13 cellular contexts compared by ENCODE assay signal in genomic region chr22:46866591-46866990, GRCh38.
DNase-seq lines count a peak whose midpoint lies in the region; ATAC-seq and TF ChIP-seq lines count a peak whose summit lies in the region.
"Had no signal": no experiment of that assay in that cellular context is flagged by ENCODE, and none has a peak within 500 bp of the region (broad histone marks: within the 10 kb centered on the region; RNA-seq: fewer than 3 reads in every experiment).

No MANE protein-coding gene starts in this region.

- TF ChIP-seq CTCF in H9 (conservative IDR thresholded peaks at IDR 0.05) = no peak
- TF ChIP-seq CTCF in WTC11 (IDR thresholded peaks at IDR 0.05) = no peak
- no peak for TF ChIP-seq CTCF in fibroblast of the aortic adventitia (IDR thresholded peaks at IDR 0.05; ENCODE audit: insufficient read depth, low read length)

- H2AFZ ChIP-seq in H9 (ENCODE audit: low read length) = no peak overlapping the region

- H3K18ac ChIP-seq in H9 (ENCODE audit: insufficient read length, low read depth, low read length) = no peak overlapping the region

- H3K14ac ChIP-seq in H9 (ENCODE audit: insufficient read depth, low read length) = no peak overlapping the region

- peaks cover 19 to 27% of the 10 kb centered on the region in 2 experiments for H3K4me1 Mint-ChIP-seq in H9
- H3K4me1 Mint-ChIP-seq in WTC11 = peaks cover 30% of the 10 kb centered on the region
- H3K4me1 Mint-ChIP-seq in activated T-helper 17 cell treated with anti-CD3 and anti-CD28 coated beads, Interleukin-2, amount 50 U/mL, for 72 hours = peaks cover 21% of the 10 kb centered on the region
- no peaks in the 10 kb centered on the region for H3K4me1 Mint-ChIP-seq in activated CD8-positive, alpha-beta T cell treated with anti-CD3 and anti-CD28 coated beads, Interleukin-2, amount 10 ng/mL, durations not matched to agents 7 days and 5 days (ENCODE audit: low read depth)

- no peaks in the 10 kb centered on the region for H3K23me2 ChIP-seq in H9 (ENCODE audit: insufficient read length, low read depth, low read length, poor library complexity, severe bottlenecking)

- H3K23ac ChIP-seq in H9 (ENCODE audit: insufficient read length, low read depth, low read length) = no peak overlapping the region

- no peak overlapping the region for H2BK12ac ChIP-seq in H9 (ENCODE audit: insufficient read length, low read depth, low read length)

- H2BK120ac ChIP-seq in H9 (ENCODE audit: low read depth, low read length, poor library complexity, severe bottlenecking) = no peak overlapping the region

- H3K56ac ChIP-seq in H9 (ENCODE audit: insufficient read length, low read depth, low read length) = no peak overlapping the region

- no peak overlapping the region for H3T11ph ChIP-seq in H9 (ENCODE audit: low read length)

- H3K27ac Mint-ChIP-seq in H9 = peak overlapping the region in 2 of 3 experiments; percentile 2 to 33; a peak in 1 of 7 replicates
- peak overlapping the region; percentile 37; the same call in 1 of the 2 replicates for H3K27ac Mint-ChIP-seq in WTC11
- no peak overlapping the region for H3K27ac Mint-ChIP-seq in activated T-helper 17 cell treated with anti-CD3 and anti-CD28 coated beads, Interleukin-2, amount 50 U/mL, for 72 hours
- no peak overlapping the region for H3K27ac Mint-ChIP-seq in activated CD8-positive, alpha-beta T cell treated with anti-CD3 and anti-CD28 coated beads, Interleukin-2, amount 10 ng/mL, durations not matched to agents 7 days and 5 days

- no peak overlapping the region for H3K4me3 ChIP-seq in fibroblast of the aortic adventitia (ENCODE audit: low read depth, low read length)
- H3K4me3 ChIP-seq: adrenal gland had no signal

- no peaks in the 10 kb centered on the region for H3K27me3 Mint-ChIP-seq in H9 (ENCODE audit: low read depth)
- H3K27me3 Mint-ChIP-seq in WTC11 (ENCODE audit: low read depth) = no peaks in the 10 kb centered on the region; the same call in 1 of the 2 replicates
- H3K27me3 Mint-ChIP-seq in activated T-helper 17 cell treated with anti-CD3 and anti-CD28 coated beads, Interleukin-2, amount 50 U/mL, for 72 hours = no peaks in the 10 kb centered on the region
- no peaks in the 10 kb centered on the region for H3K27me3 Mint-ChIP-seq in activated CD8-positive, alpha-beta T cell treated with anti-CD3 and anti-CD28 coated beads, Interleukin-2, amount 10 ng/mL, durations not matched to agents 7 days and 5 days (ENCODE audit: low read depth)

- ATAC-seq in WTC11 = peak; percentile 65
- no peak for ATAC-seq in activated T-helper 17 cell treated with anti-CD3 and anti-CD28 coated beads, Interleukin-2, amount 50 U/mL, for 72 hours (replicated peaks)
- no peak for ATAC-seq in HG03025 (IDR thresholded peaks at IDR 0.05; ENCODE audit: low FRiP score, unreplicated experiment)
- ATAC-seq in activated CD8-positive, alpha-beta T cell treated with anti-CD3 and anti-CD28 coated beads, Interleukin-2, amount 10 ng/mL, durations not matched to agents 7 days and 5 days = no peak

- H4K5ac ChIP-seq in H9 (ENCODE audit: insufficient read length, low read depth, low read length) = no peak overlapping the region

- H4K20me1 ChIP-seq in H9 (ENCODE audit: control insufficient read depth, insufficient read depth, insufficient read length) = no peaks in the 10 kb centered on the region

- no peak overlapping the region for H3K4me3 Mint-ChIP-seq in H9
- no peak overlapping the region for H3K4me3 Mint-ChIP-seq in WTC11
- H3K4me3 Mint-ChIP-seq in activated T-helper 17 cell treated with anti-CD3 and anti-CD28 coated beads, Interleukin-2, amount 50 U/mL, for 72 hours = no peak overlapping the region
- H3K4me3 Mint-ChIP-seq in activated CD8-positive, alpha-beta T cell treated with anti-CD3 and anti-CD28 coated beads, Interleukin-2, amount 10 ng/mL, durations not matched to agents 7 days and 5 days = no peak overlapping the region

- no peak overlapping the region for H3K4ac ChIP-seq in H9 (ENCODE audit: low read depth, low read length)

- H3K36me3 Mint-ChIP-seq in H9 (ENCODE audit: insufficient read depth in 1 of 3, low read depth in 3 of 3) = peaks cover 13 to 29% (median 22%) of the 10 kb centered on the region in 3 experiments; a peak in 6 of 7 replicates
- H3K36me3 Mint-ChIP-seq in WTC11 = peaks cover 15% of the 10 kb centered on the region
- H3K36me3 Mint-ChIP-seq in activated T-helper 17 cell treated with anti-CD3 and anti-CD28 coated beads, Interleukin-2, amount 50 U/mL, for 72 hours (ENCODE audit: low read depth) = peaks cover 92% of the 10 kb centered on the region
- peaks cover 50% of the 10 kb centered on the region for H3K36me3 Mint-ChIP-seq in activated CD8-positive, alpha-beta T cell treated with anti-CD3 and anti-CD28 coated beads, Interleukin-2, amount 10 ng/mL, durations not matched to agents 7 days and 5 days (ENCODE audit: low read depth)

- H3K79me1 ChIP-seq in H9 (ENCODE audit: insufficient read depth, low read depth, low read length, poor library complexity, severe bottlenecking) = peaks cover 3% of the 10 kb centered on the region

- no CpG with 5 or more reads among the region's 8 CpGs for WGBS in H9 (ENCODE audit: extremely low coverage, insufficient read length, low lambda C conversion rate)

- H3K27me3 ChIP-seq in H9 (ENCODE audit: insufficient read depth, low read length) = no peaks in the 10 kb centered on the region
- H3K27me3 ChIP-seq: adrenal gland had no signal

- H3K9ac ChIP-seq in H9 (ENCODE audit: extremely low read depth, insufficient read length, low read length) = no peak overlapping the region

- no peak overlapping the region for H4K91ac ChIP-seq in H9 (ENCODE audit: insufficient read length, low read depth, low read length)

- H3K4me1 ChIP-seq in H9 (ENCODE audit: insufficient read depth, low read length) = no peaks in the 10 kb centered on the region; the same call in 1 of the 2 replicates
- H3K4me1 ChIP-seq: adrenal gland had no signal

- CTCF ChIA-PET in WTC11 (lab: Charles Lee) = interaction anchor here (0.7 to 1.5 kb wide), 3 partner anchors 21 to 146 kb away, joined by 3 to 4 read pairs (median 3); no protein-coding TSS in a partner anchor
- CTCF ChIA-PET in activated CD8-positive, alpha-beta T cell treated with anti-CD3 and anti-CD28 coated beads, Interleukin-2, amount 10 ng/mL, durations not matched to agents 7 days and 5 days (lab: Charles Lee) = no interaction called here

- no peak overlapping the region for H3K27ac ChIP-seq in H9 (ENCODE audit: insufficient read length, low read depth, low read length)
- H3K27ac ChIP-seq: adrenal gland, WERI-Rb-1 had no signal

- H2AK5ac ChIP-seq in H9 (ENCODE audit: insufficient read length, low read length) = no peak overlapping the region

- no peak overlapping the region for H4K8ac ChIP-seq in H9 (replicated peaks; ENCODE audit: insufficient read length, low read depth, low read length)

- no peak overlapping the region for H2BK15ac ChIP-seq in H9 (ENCODE audit: low read depth, low read length)

- H3K79me2 ChIP-seq in H9 (ENCODE audit: insufficient read depth, low read length) = no peaks in the 10 kb centered on the region; the same call in 1 of the 2 replicates

- peaks cover 12 to 13% of the 10 kb centered on the region in 2 experiments for H3K9me3 Mint-ChIP-seq in H9
- H3K9me3 Mint-ChIP-seq in WTC11 = peaks cover 15% of the 10 kb centered on the region
- peaks cover 18% of the 10 kb centered on the region for H3K9me3 Mint-ChIP-seq in activated T-helper 17 cell treated with anti-CD3 and anti-CD28 coated beads, Interleukin-2, amount 50 U/mL, for 72 hours
- peaks cover 9% of the 10 kb centered on the region for H3K9me3 Mint-ChIP-seq in activated CD8-positive, alpha-beta T cell treated with anti-CD3 and anti-CD28 coated beads, Interleukin-2, amount 10 ng/mL, durations not matched to agents 7 days and 5 days (ENCODE audit: insufficient read depth)

- H2BK5ac ChIP-seq in H9 (ENCODE audit: insufficient read length, low read length) = no peak overlapping the region

- no peaks in the 10 kb centered on the region for H3K9me3 ChIP-seq in H9 (ENCODE audit: control insufficient read depth, low read depth, low read length)

- H2BK20ac ChIP-seq in H9 (ENCODE audit: low read depth, low read length, poor library complexity, severe bottlenecking) = no peak overlapping the region

- DNase-seq in H9 = no peak
- no peak for DNase-seq in WTC11 (ENCODE audit: low spot score)
- peak; percentile 66 for DNase-seq in fibroblast of the aortic adventitia (ENCODE audit: low read depth)
- peak; percentile 36 for DNase-seq in smooth muscle cell of the brain vasculature (ENCODE audit: low read depth, low spot score)
- DNase-seq in activated CD8-positive, alpha-beta T cell treated with anti-CD3 and anti-CD28 coated beads, Interleukin-2, amount 10 ng/mL, durations not matched to agents 7 days and 5 days = no peak
- DNase-seq: Calu3; effector memory CD4-positive, alpha-beta T cell; NCI-H1436 treated with DMSO at 0.1 percent for 48 hours; NCI-H748 treated with DMSO at 0.1 percent for 48 hours; WERI-Rb-1 had no signal

- POLR2A ChIA-PET in WTC11 (lab: Charles Lee) = no interaction called here
- POLR2A ChIA-PET in activated CD8-positive, alpha-beta T cell treated with anti-CD3 and anti-CD28 coated beads, Interleukin-2, amount 10 ng/mL, durations not matched to agents 7 days and 5 days (lab: Charles Lee) = no interaction called here

- H3K4me2 ChIP-seq in H9 (ENCODE audit: insufficient read depth, insufficient read length, low read length) = no peak overlapping the region

TF ChIP-seq in WTC11, 78 proteins besides CTCF, POLR2A, EP300 and RAD21:
- TF ChIP-seq CREM (CRISPR knock-in tag; IDR thresholded peaks at IDR 0.05) = no peak
- no peak for TF ChIP-seq E2F4 (CRISPR knock-in tag; IDR thresholded peaks at IDR 0.05; ENCODE audit: borderline replicate concordance, low read depth)

Comparison
In these comparisons a context has a peak if more than half of its experiments do, and no peak if none do; other contexts are left out.
1. DNase-seq: peak in fibroblast of the aortic adventitia (single experiment) and smooth muscle cell of the brain vasculature (single experiment); none in H9 (single experiment), WTC11 (single experiment) and activated CD8-positive, alpha-beta T cell treated with anti-CD3 and anti-CD28 coated beads, Interleukin-2, amount 10 ng/mL, durations not matched to agents 7 days and 5 days (single experiment).
2. H3K27ac Mint-ChIP-seq: peak in H9 (2 of 3) and WTC11 (single experiment); none in activated T-helper 17 cell treated with anti-CD3 and anti-CD28 coated beads, Interleukin-2, amount 50 U/mL, for 72 hours (single experiment) and activated CD8-positive, alpha-beta T cell treated with anti-CD3 and anti-CD28 coated beads, Interleukin-2, amount 10 ng/mL, durations not matched to agents 7 days and 5 days (single experiment).